ENCODE assay signal across 5 cellular contexts in the genomic region with DNA sequence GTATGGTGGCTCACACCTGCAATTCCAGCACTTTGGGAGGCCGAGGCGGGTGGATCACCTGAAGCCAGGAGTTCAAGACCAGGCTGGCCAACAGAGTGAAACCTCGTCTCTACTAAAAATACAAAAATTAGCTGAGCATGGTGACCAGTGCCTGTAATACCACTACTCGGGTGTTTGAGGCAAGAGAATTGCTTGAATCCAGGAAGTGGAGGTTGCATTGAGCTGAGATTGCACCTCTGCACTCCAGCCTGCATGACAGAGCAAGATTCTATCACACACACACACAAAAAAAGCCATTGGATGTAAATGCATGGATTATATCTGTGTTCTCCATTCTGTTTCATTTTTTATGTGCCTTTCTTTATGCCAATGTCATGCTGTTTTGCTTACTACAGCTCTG. TPM values are rescaled to one million over a fixed set of nuclear protein-coding genes. Genes with fewer than 3 reads are reported as not detected.
"Had no signal": no experiment of that assay in that cellular context is flagged by ENCODE, and none has a peak within 500 bp of the region (broad histone marks: within the 10 kb centered on the region; RNA-seq: fewer than 3 reads in every experiment).

No MANE protein-coding gene starts in this region.

RNA-seq across cellular contexts. Expression of gene KIR2DS4, which starts 8.1 kb away (rescaled TPM):
- total RNA-seq: GM23338, H1, H9, HT-29, IMR-90 had no signal
- polyA plus RNA-seq: GM23338, H1, IMR-90 had no signal

RNA-seq across cellular contexts. Expression of gene KIR3DL1, which starts 8.1 kb away (rescaled TPM):
- total RNA-seq: GM23338, H1, H9, HT-29, IMR-90 had no signal
- polyA plus RNA-seq: GM23338, H1, IMR-90 had no signal

RNA-seq across cellular contexts. Expression of gene KIR2DL4, which starts 21.0 kb away (rescaled TPM):
- total RNA-seq: GM23338, H1, H9, HT-29, IMR-90 had no signal
- polyA plus RNA-seq: GM23338, H1, IMR-90 had no signal

RNA-seq across cellular contexts. Expression of gene KIR3DL2, which starts 25.8 kb away (rescaled TPM):
- total RNA-seq: GM23338, H1, H9, HT-29, IMR-90 had no signal
- polyA plus RNA-seq: GM23338, H1, IMR-90 had no signal

RNA-seq across cellular contexts. Expression of gene FCAR, which starts 49.6 kb away (rescaled TPM):
- total RNA-seq: GM23338, H1, H9, HT-29, IMR-90 had no signal
- polyA plus RNA-seq: GM23338, H1, IMR-90 had no signal
